Comparison of ENCODE assay signal across 11 cellular contexts in genomic region chr20:44720994-44721784, GRCh38. TPM values are rescaled to one million over a fixed set of nuclear protein-coding genes. Genes with fewer than 3 reads are reported as not detected.
A peak's percentile ranks its signal among the peaks of the same experiment; 100 is the strongest.
DNase-seq lines count a peak whose midpoint lies in the region; ATAC-seq and TF ChIP-seq lines count a peak whose summit lies in the region.
"Had no signal": no experiment of that assay in that cellular context is flagged by ENCODE, and none has a peak within 500 bp of the region (broad histone marks: within the 10 kb centered on the region; RNA-seq: fewer than 3 reads in every experiment).

No MANE protein-coding gene starts in this region.

- H2AFZ ChIP-seq in ACC112 (ENCODE audit: low read length, unreplicated experiment): peak overlapping the region; percentile 23

- H3K4me3 ChIP-seq in ACC112 (ENCODE audit: low read depth, low read length) (peak overlapping the region; percentile 29), dorsolateral prefrontal cortex (no peak overlapping the region)
- H3K4me3 ChIP-seq: K562 had no signal

- peaks cover 24% of the 10 kb centered on the region for H3K4me1 ChIP-seq in ACC112 (ENCODE audit: control insufficient read depth, insufficient read depth, low read length, unreplicated experiment)

- no peak for TF ChIP-seq CTCF in dorsolateral prefrontal cortex (IDR thresholded peaks at IDR 0.05 in 54 of 56, conservative IDR thresholded peaks at IDR 0.05 in 2 of 56; ENCODE audit: low read depth in 1 of 56, partially characterized antibody in 56 of 56)

- intact Hi-C loops in dorsolateral prefrontal cortex (cut with DNase I): no loop called here

- H3K27ac ChIP-seq in ACC112 (ENCODE audit: low read depth, low read length): peak overlapping the region; percentile 86
- H3K27ac ChIP-seq in dorsolateral prefrontal cortex: peak overlapping the region; percentile 53 to 93 (median 86)
- H3K27ac ChIP-seq: C4-2B had no signal

- H3K27me3 ChIP-seq in ACC112 (ENCODE audit: insufficient read depth, low read length): no peaks in the 10 kb centered on the region
- no peaks in the 10 kb centered on the region for H3K27me3 ChIP-seq in dorsolateral prefrontal cortex

- DNase-seq in NCI-H2029 (lab: John Stamatoyannopoulos, UW) (peak; percentile 70), dorsolateral prefrontal cortex (no peak), lung microvascular endothelial cell (ENCODE audit: low read depth in 2 of 2) (peak; percentile 21 to 49), NCI-H1092 treated with DMSO at 0.1 percent for 48 hours (lab: John Stamatoyannopoulos, UW) (no peak), AML-193 (lab: John Stamatoyannopoulos, UW) (no peak)
- no peak for DNase-seq in activated CD4-positive, CD25-positive, alpha-beta regulatory T cell (lab: John Stamatoyannopoulos, UW)
- DNase-seq: stimulated activated CD8-positive, alpha-beta memory T cell treated with anti-CD3 and anti-CD28 coated beads, Interleukin-4, amount 100 ng/mL, for 48 hours had no signal

- no peak for ATAC-seq in GM18861 (IDR thresholded peaks at IDR 0.05; ENCODE audit: unreplicated experiment)
- ATAC-seq: K562 had no signal

- H3K36me3 ChIP-seq in ACC112 (ENCODE audit: insufficient read depth, low read length): no peaks in the 10 kb centered on the region

- H3K79me2 ChIP-seq in ACC112 (ENCODE audit: control insufficient read depth, insufficient read depth, low read length, unreplicated experiment): no peaks in the 10 kb centered on the region

RNA-seq across cellular contexts. Expression of gene CCN5, which starts 6.0 kb away (rescaled TPM):
- 1 to 10 TPM in 81 of 120 experiments, under 1 TPM in 37, not detected in 2; 0.28 to 7.0 (median 1.4) TPM for total RNA-seq in dorsolateral prefrontal cortex
- total RNA-seq in lung microvascular endothelial cell: not detected in 2 replicates
- total RNA-seq: K562 had no signal

RNA-seq across cellular contexts. Expression of gene KCNK15, which starts 24.5 kb away (rescaled TPM):
- 1 to 10 TPM in 5 of 120 experiments, under 1 TPM in 98, not detected in 17; 0.17 to 1.8 (median 0.44) TPM for total RNA-seq in dorsolateral prefrontal cortex
- total RNA-seq in lung microvascular endothelial cell: not detected in 2 replicates

Comparison
In these comparisons a context has a peak if more than half of its experiments do, and no peak if none do; other contexts are left out.
1. DNase-seq: peak in NCI-H2029 (single experiment) and lung microvascular endothelial cell (2 of 2); none in dorsolateral prefrontal cortex (0 of 10), NCI-H1092 treated with DMSO at 0.1 percent for 48 hours (single experiment), AML-193 (0 of 2) and activated CD4-positive, CD25-positive, alpha-beta regulatory T cell (0 of 4).